In the genomic region with DNA sequence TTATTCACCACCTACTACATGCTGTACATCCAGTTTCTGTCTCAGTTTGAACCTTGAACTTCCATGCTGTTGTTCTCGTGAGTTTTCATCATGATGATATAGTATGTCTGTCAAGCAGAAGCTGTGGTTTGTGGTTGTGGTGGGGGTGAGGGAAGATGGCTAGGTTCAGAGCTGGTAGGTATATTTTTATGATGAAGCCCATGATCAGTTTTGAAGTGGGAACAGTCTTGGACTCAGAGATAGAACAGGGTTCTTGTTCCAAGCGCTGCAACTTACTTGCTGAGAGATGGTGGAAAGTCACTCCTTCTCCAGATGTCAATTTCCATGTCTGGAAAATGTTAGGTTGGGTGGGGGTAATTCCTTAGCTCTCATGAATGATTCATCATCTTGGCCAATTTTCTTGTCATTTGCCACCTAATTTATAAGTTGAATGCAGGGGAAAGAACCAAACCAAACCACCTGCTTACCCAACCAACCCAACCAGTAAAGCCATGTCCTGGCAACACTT, we compare ENCODE assay signal across 8 cellular contexts. TPM values are rescaled to one million over a fixed set of nuclear protein-coding genes. Genes with fewer than 3 reads are reported as not detected.
DNase-seq lines count a peak whose midpoint lies in the region; ATAC-seq and TF ChIP-seq lines count a peak whose summit lies in the region.

No MANE protein-coding gene starts in this region.

- H3K79me2 ChIP-seq in DND-41 (ENCODE audit: insufficient read depth, low read length), result no peaks in the 10 kb centered on the region

- H4K20me1 ChIP-seq in DND-41 (ENCODE audit: insufficient read depth, low read length), result peaks cover 11% of the 10 kb centered on the region; the same call in 1 of the 2 replicates

- no peaks in the 10 kb centered on the region for H3K36me3 ChIP-seq in DND-41 (ENCODE audit: insufficient read depth, low read length)
- no peaks in the 10 kb centered on the region for H3K36me3 ChIP-seq in upper lobe of left lung

- peak; percentile 81 for DNase-seq in DND-41
- DNase-seq in NOMO-1 treated with dmso at 0.1 percent for 144 hours (lab: John Stamatoyannopoulos, UW; ENCODE audit: unreplicated experiment), result peak; percentile 90
- DNase-seq in central memory CD4-positive, alpha-beta T cell, result peak; percentile 14
- DNase-seq in posterior vena cava (ENCODE audit: low spot score), result no peak
- no peak for DNase-seq in SW 1271 (lab: John Stamatoyannopoulos, UW)
- no peak for DNase-seq in upper lobe of left lung
- DNase-seq in dorsolateral prefrontal cortex, result no peak

- H3K4me3 ChIP-seq in DND-41 (ENCODE audit: low read depth in 1 of 2, low read length in 2 of 2) (no peak overlapping the region), upper lobe of left lung (no peak overlapping the region), dorsolateral prefrontal cortex (no peak overlapping the region)

- H3K27me3 ChIP-seq in DND-41 (ENCODE audit: insufficient read depth, low read length, poor library complexity) (peaks cover 9% of the 10 kb centered on the region), upper lobe of left lung (no peaks in the 10 kb centered on the region), dorsolateral prefrontal cortex (peaks cover 0 to 7% (median 0%) of the 10 kb centered on the region in 45 donors)

- peak; percentile 79 for ATAC-seq in DND-41 (ENCODE audit: insufficient read depth, low read depth)
- ATAC-seq in GM21447 (IDR thresholded peaks at IDR 0.05; ENCODE audit: unreplicated experiment), result peak; percentile 29
- ATAC-seq in upper lobe of left lung (ENCODE audit: low FRiP score in 2 of 2), result no peak

- H2AFZ ChIP-seq in DND-41 (ENCODE audit: low read depth, low read length), result no peak overlapping the region

- no peak overlapping the region; the same call in 1 of the 2 replicates for H3K27ac ChIP-seq in DND-41 (ENCODE audit: low read length)
- H3K27ac ChIP-seq in upper lobe of left lung, result no peak overlapping the region
- H3K27ac ChIP-seq in dorsolateral prefrontal cortex, result no peak overlapping the region

- H3K9ac ChIP-seq in DND-41 (ENCODE audit: low read depth, low read length), result no peak overlapping the region

- TF ChIP-seq POLR2A in upper lobe of left lung (IDR thresholded peaks at IDR 0.05), result no peak

- 66 to 69% methylated on average over 2 of the region's 2 CpGs for WGBS in upper lobe of left lung, 2 donors

- TF ChIP-seq CTCF in DND-41 (IDR thresholded peaks at IDR 0.05; ENCODE audit: borderline replicate concordance, extremely low read depth, low read length, poor library complexity, severe bottlenecking) (no peak), upper lobe of left lung (IDR thresholded peaks at IDR 0.05) (no peak), dorsolateral prefrontal cortex (IDR thresholded peaks at IDR 0.05 in 54 of 56, conservative IDR thresholded peaks at IDR 0.05 in 2 of 56; ENCODE audit: low read depth in 1 of 56, partially characterized antibody in 56 of 56) (no peak)

- H3K9me3 ChIP-seq in DND-41 (ENCODE audit: insufficient read depth, low read length, severe bottlenecking) (no peaks in the 10 kb centered on the region), upper lobe of left lung (no peaks in the 10 kb centered on the region)

- peaks cover 46% of the 10 kb centered on the region for H3K4me1 ChIP-seq in DND-41 (ENCODE audit: insufficient read depth, low read length)
- peaks cover 0 to 6% (median 1%) of the 10 kb centered on the region in 4 donors for H3K4me1 ChIP-seq in upper lobe of left lung

- TF ChIP-seq EP300 in upper lobe of left lung (IDR thresholded peaks at IDR 0.05), result no peak

- intact Hi-C loops in posterior vena cava (cut with DNase I) (no loop called here), dorsolateral prefrontal cortex (cut with DNase I) (no loop called here)

- 0 out of 2 replicates have a peak overlapping the region, but pooled peaks have one; percentile 5 for H3K4me2 ChIP-seq in DND-41 (ENCODE audit: insufficient read depth, low read length)

RNA-seq across cellular contexts. Expression of gene PMAIP1, which starts 21.6 kb away (rescaled TPM):
- total RNA-seq in posterior vena cava, result under 1 TPM in 1 of 2 donors, not detected in 1; 0.38 TPM
- total RNA-seq in upper lobe of left lung, result 1 to 10 TPM in 4 of 6 donors, under 1 TPM in 1, not detected in 1; 0.67 to 5.5 (median 4.4) TPM
- 1 to 10 TPM in 72 of 120 experiments, under 1 TPM in 42, not detected in 6; 0.26 to 6.2 (median 1.2) TPM for total RNA-seq in dorsolateral prefrontal cortex

Comparison
In these comparisons a context has a peak if more than half of its experiments do, and no peak if none do; other contexts are left out.
1. ATAC-seq: peak in DND-41 (single experiment) and GM21447 (single experiment); none in upper lobe of left lung (0 of 2).
2. DNase-seq: peak in DND-41 (single experiment), NOMO-1 treated with dmso at 0.1 percent for 144 hours (single experiment) and central memory CD4-positive, alpha-beta T cell (single experiment); none in posterior vena cava (single experiment), SW 1271 (0 of 2), upper lobe of left lung (0 of 2) and dorsolateral prefrontal cortex (0 of 10).